8 cellular contexts compared by ENCODE assay signal in genomic region chr1:204416589-204417230, GRCh38. TPM values are rescaled to one million over a fixed set of nuclear protein-coding genes. Genes with fewer than 3 reads are reported as not detected.
A peak's percentile ranks its signal among the peaks of the same experiment; 100 is the strongest.
DNase-seq lines count a peak whose midpoint lies in the region; ATAC-seq and TF ChIP-seq lines count a peak whose summit lies in the region.

No MANE protein-coding gene starts in this region.

- POLR2A ChIA-PET in GM10248 (lab: Yijun Ruan, JAX) = no interaction called here

- no peaks in the 10 kb centered on the region for H3K27me3 ChIP-seq in right cardiac atrium (ENCODE audit: control insufficient read depth, insufficient read depth)

- H3K4me3 ChIP-seq in HFF-Myc (replicated peaks; ENCODE audit: low read depth, low read length) (peak overlapping the region; percentile 31), right cardiac atrium (ENCODE audit: low read length) (peak overlapping the region; percentile 2)

- WGBS in right cardiac atrium = 10% methylated on average over 1 of the region's 1 CpG

- peak overlapping the region; percentile 55 for H3K4me3 Mint-ChIP-seq in activated T-helper 17 cell treated with anti-CD3 and anti-CD28 coated beads, Interleukin-2, amount 50 U/mL, for 72 hours
- H3K4me3 Mint-ChIP-seq in stimulated activated effector memory CD8-positive, alpha-beta T cell treated with anti-CD3 and anti-CD28 coated beads, Interleukin-12 subunit alpha, Interleukin-12 subunit beta, amount 100 ng/mL, for 72 hours = peak overlapping the region; percentile 43

- no peaks in the 10 kb centered on the region for H3K9me3 Mint-ChIP-seq in activated T-helper 17 cell treated with anti-CD3 and anti-CD28 coated beads, Interleukin-2, amount 50 U/mL, for 72 hours
- H3K9me3 Mint-ChIP-seq in stimulated activated effector memory CD8-positive, alpha-beta T cell treated with anti-CD3 and anti-CD28 coated beads, Interleukin-12 subunit alpha, Interleukin-12 subunit beta, amount 100 ng/mL, for 72 hours = no peaks in the 10 kb centered on the region

- H3K4me1 Mint-ChIP-seq in activated T-helper 17 cell treated with anti-CD3 and anti-CD28 coated beads, Interleukin-2, amount 50 U/mL, for 72 hours = peaks cover 27% of the 10 kb centered on the region
- H3K4me1 Mint-ChIP-seq in stimulated activated effector memory CD8-positive, alpha-beta T cell treated with anti-CD3 and anti-CD28 coated beads, Interleukin-12 subunit alpha, Interleukin-12 subunit beta, amount 100 ng/mL, for 72 hours = peaks cover 40% of the 10 kb centered on the region

- ATAC-seq in activated T-helper 17 cell treated with anti-CD3 and anti-CD28 coated beads, Interleukin-2, amount 50 U/mL, for 72 hours (replicated peaks) = no peak
- ATAC-seq in right cardiac atrium (no peak), HG03342 (IDR thresholded peaks at IDR 0.05; ENCODE audit: unreplicated experiment) (no peak), left lobe of liver (no peak)
- ATAC-seq in stimulated activated effector memory CD8-positive, alpha-beta T cell treated with anti-CD3 and anti-CD28 coated beads, Interleukin-12 subunit alpha, Interleukin-12 subunit beta, amount 100 ng/mL, for 72 hours = no peak

- DNase-seq in HFF-Myc (ENCODE audit: extremely low read depth, low read depth) (no peak), right cardiac atrium (no peak), GM10248 (ENCODE audit: extremely low spot score) (no peak), left lobe of liver (ENCODE audit: low spot score) (no peak)
- DNase-seq in stimulated activated effector memory CD8-positive, alpha-beta T cell treated with anti-CD3 and anti-CD28 coated beads, Interleukin-12 subunit alpha, Interleukin-12 subunit beta, amount 100 ng/mL, for 72 hours (ENCODE audit: low spot score in 2 of 2) = no peak
- no peak for DNase-seq in stimulated activated naive CD4-positive, alpha-beta T cell (lab: John Stamatoyannopoulos, UW)

- intact Hi-C loops in right cardiac atrium (cut with DNase I) = no loop called here

- peak overlapping the region; percentile 36 for H3K27ac ChIP-seq in right cardiac atrium (ENCODE audit: low read length)

- no peaks in the 10 kb centered on the region for H3K9me3 ChIP-seq in right cardiac atrium (ENCODE audit: control insufficient read depth, low read length)

- TF ChIP-seq CTCF in HFF-Myc (IDR thresholded peaks at IDR 0.05; ENCODE audit: low read depth, low read length, missing control alignments) = no peak
- TF ChIP-seq CTCF in GM10248 (IDR thresholded peaks at IDR 0.05; ENCODE audit: control extremely low read depth, extremely low read depth, low read depth, missing control alignments) = no peak

- H3K4me1 ChIP-seq in right cardiac atrium (ENCODE audit: control insufficient read depth, insufficient read depth, low read length) = peaks cover 4% of the 10 kb centered on the region

- H3K36me3 Mint-ChIP-seq in activated T-helper 17 cell treated with anti-CD3 and anti-CD28 coated beads, Interleukin-2, amount 50 U/mL, for 72 hours (ENCODE audit: low read depth) = peaks cover 7% of the 10 kb centered on the region
- H3K36me3 Mint-ChIP-seq in stimulated activated effector memory CD8-positive, alpha-beta T cell treated with anti-CD3 and anti-CD28 coated beads, Interleukin-12 subunit alpha, Interleukin-12 subunit beta, amount 100 ng/mL, for 72 hours = peaks cover 31% of the 10 kb centered on the region

- H3K27me3 Mint-ChIP-seq in activated T-helper 17 cell treated with anti-CD3 and anti-CD28 coated beads, Interleukin-2, amount 50 U/mL, for 72 hours = no peaks in the 10 kb centered on the region

- CTCF ChIA-PET in GM10248 (lab: Yijun Ruan, JAX) = interaction anchor here (0.9 to 3.6 kb wide), 4 partner anchors 15 to 87 kb away, joined by 5 to 30 read pairs (median 12); no protein-coding TSS in a partner anchor

- H3K27ac Mint-ChIP-seq in activated T-helper 17 cell treated with anti-CD3 and anti-CD28 coated beads, Interleukin-2, amount 50 U/mL, for 72 hours = peak overlapping the region; percentile 64
- peak overlapping the region; percentile 80 for H3K27ac Mint-ChIP-seq in stimulated activated effector memory CD8-positive, alpha-beta T cell treated with anti-CD3 and anti-CD28 coated beads, Interleukin-12 subunit alpha, Interleukin-12 subunit beta, amount 100 ng/mL, for 72 hours

RNA-seq across cellular contexts. Expression of gene PPP1R15B, which starts 5.1 kb away (rescaled TPM):
- total RNA-seq in activated T-helper 17 cell treated with anti-CD3 and anti-CD28 coated beads, Interleukin-2, amount 50 U/mL, for 72 hours = 10 to 100 TPM; 63.9 to 71.6 TPM
- total RNA-seq in right cardiac atrium = 10 to 100 TPM; 20.0 to 36.3 (median 23.9) TPM
- 14.2 TPM for polyA plus RNA-seq in right cardiac atrium
- total RNA-seq in left lobe of liver = 34.1 TPM

RNA-seq across cellular contexts. Expression of gene PLEKHA6, which starts 57.0 kb away (rescaled TPM):
- total RNA-seq in activated T-helper 17 cell treated with anti-CD3 and anti-CD28 coated beads, Interleukin-2, amount 50 U/mL, for 72 hours = 1 to 10 TPM in 1 of 2 donors, under 1 TPM in 1; 0.37 to 1.3 TPM
- total RNA-seq in right cardiac atrium (10 to 100 TPM; 17.7 to 55.4 (median 37.7) TPM), left lobe of liver (28.8 TPM)
- 17.7 TPM for polyA plus RNA-seq in right cardiac atrium

Comparison
In these comparisons a context has a peak if more than half of its experiments do, and no peak if none do; other contexts are left out.
1. RNA of gene PLEKHA6, which starts 57.0 kb away (total RNA-seq): 17.7 to 55.4 TPM in right cardiac atrium and 28.8 TPM in left lobe of liver (single experiment); 0.37 to 1.3 TPM in activated T-helper 17 cell treated with anti-CD3 and anti-CD28 coated beads, Interleukin-2, amount 50 U/mL, for 72 hours; every median in the first group is over 4 times any median in the second.